Comparison of ENCODE assay signal across 1 cellular context in the genomic region with DNA sequence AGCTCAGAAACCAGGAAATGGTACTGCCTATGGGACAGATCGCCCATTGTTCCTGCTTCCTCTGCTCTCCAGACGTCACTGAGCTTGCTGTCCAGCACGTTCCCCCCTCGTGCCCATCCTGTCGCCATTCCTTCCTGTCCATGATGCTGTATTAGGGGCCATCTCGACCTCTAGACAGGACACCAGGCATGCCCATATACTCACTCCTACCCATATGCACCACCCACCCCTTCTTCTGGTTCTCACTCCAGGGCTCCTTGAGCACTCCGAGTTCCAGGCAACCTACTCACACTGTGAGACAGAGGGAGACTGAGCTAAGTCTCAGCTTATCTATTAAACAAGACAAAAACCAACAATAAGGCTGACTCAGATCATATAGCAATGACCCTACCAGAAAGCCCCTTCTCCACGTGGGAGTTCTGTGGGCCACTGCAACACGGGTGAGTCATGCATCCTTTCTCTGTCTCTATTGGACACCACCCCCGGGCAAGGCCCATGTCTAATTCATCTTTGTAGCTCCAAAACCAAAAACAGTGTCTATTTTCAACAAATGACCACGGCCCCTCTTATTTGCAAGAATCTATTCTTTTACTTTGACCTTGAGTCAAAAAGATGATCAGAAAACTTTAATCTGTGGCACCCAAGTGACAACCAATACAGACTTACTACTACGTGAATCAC.
TF ChIP-seq lines count a peak whose summit lies in the region.

No MANE protein-coding gene starts in this region.

TF ChIP-seq in A549, 52 proteins besides CTCF, POLR2A, EP300 and RAD21:
- TF ChIP-seq, protein P1, sequence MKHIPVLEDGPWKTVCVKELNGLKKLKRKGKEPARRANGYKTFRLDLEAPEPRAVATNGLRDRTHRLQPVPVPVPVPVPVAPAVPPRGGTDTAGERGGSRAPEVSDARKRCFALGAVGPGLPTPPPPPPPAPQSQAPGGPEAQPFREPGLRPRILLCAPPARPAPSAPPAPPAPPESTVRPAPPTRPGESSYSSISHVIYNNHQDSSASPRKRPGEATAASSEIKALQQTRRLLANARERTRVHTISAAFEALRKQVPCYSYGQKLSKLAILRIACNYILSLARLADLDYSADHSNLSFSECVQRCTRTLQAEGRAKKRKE (CRISPR knock-in tag; IDR thresholded peaks at IDR 0.05; ENCODE audit: low read depth), result no peak
- no peak; a peak in 1 of 4 replicates for TF ChIP-seq CEBPB (IDR thresholded peaks at IDR 0.05)
- no peak for TF ChIP-seq CHD2 (IDR thresholded peaks at IDR 0.05; ENCODE audit: low read length, partially characterized antibody)
- TF ChIP-seq KDM5A (IDR thresholded peaks at IDR 0.05), result no peak
- TF ChIP-seq MAZ (IDR thresholded peaks at IDR 0.05; ENCODE audit: borderline replicate concordance, low read depth, low read length), result no peak
- no peak for TF ChIP-seq CBX8 (IDR thresholded peaks at IDR 0.05)
- no peak for TF ChIP-seq ESRRA (IDR thresholded peaks at IDR 0.05; ENCODE audit: borderline replicate concordance, low read length)
- TF ChIP-seq, protein P2, sequence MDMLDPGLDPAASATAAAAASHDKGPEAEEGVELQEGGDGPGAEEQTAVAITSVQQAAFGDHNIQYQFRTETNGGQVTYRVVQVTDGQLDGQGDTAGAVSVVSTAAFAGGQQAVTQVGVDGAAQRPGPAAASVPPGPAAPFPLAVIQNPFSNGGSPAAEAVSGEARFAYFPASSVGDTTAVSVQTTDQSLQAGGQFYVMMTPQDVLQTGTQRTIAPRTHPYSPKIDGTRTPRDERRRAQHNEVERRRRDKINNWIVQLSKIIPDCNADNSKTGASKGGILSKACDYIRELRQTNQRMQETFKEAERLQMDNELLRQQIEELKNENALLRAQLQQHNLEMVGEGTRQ (IDR thresholded peaks at IDR 0.05), result no peak
- TF ChIP-seq, protein P3, sequence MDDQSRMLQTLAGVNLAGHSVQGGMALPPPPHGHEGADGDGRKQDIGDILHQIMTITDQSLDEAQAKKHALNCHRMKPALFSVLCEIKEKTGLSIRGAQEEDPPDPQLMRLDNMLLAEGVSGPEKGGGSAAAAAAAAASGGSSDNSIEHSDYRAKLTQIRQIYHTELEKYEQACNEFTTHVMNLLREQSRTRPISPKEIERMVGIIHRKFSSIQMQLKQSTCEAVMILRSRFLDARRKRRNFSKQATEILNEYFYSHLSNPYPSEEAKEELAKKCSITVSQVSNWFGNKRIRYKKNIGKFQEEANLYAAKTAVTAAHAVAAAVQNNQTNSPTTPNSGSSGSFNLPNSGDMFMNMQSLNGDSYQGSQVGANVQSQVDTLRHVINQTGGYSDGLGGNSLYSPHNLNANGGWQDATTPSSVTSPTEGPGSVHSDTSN (IDR thresholded peaks at IDR 0.05), result no peak
- no peak for TF ChIP-seq CHD4 (IDR thresholded peaks at IDR 0.05; ENCODE audit: borderline replicate concordance)
- TF ChIP-seq MYC (IDR thresholded peaks at IDR 0.05; ENCODE audit: borderline replicate concordance, low read length), result peak; percentile 37; the same call in 1 of the 2 replicates
- no peak for TF ChIP-seq RARB (CRISPR knock-in tag; IDR thresholded peaks at IDR 0.05)
- TF ChIP-seq, protein P4, sequence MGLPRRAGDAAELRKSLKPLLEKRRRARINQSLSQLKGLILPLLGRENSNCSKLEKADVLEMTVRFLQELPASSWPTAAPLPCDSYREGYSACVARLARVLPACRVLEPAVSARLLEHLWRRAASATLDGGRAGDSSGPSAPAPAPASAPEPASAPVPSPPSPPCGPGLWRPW (IDR thresholded peaks at IDR 0.05), result no peak
- TF ChIP-seq, protein P5, sequence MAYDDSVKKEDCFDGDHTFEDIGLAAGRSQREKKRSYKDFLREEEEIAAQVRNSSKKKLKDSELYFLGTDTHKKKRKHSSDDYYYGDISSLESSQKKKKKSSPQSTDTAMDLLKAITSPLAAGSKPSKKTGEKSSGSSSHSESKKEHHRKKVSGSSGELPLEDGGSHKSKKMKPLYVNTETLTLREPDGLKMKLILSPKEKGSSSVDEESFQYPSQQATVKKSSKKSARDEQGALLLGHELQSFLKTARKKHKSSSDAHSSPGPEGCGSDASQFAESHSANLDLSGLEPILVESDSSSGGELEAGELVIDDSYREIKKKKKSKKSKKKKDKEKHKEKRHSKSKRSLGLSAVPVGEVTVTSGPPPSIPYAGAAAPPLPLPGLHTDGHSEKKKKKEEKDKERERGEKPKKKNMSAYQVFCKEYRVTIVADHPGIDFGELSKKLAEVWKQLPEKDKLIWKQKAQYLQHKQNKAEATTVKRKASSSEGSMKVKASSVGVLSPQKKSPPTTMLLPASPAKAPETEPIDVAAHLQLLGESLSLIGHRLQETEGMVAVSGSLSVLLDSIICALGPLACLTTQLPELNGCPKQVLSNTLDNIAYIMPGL (CRISPR knock-in tag; IDR thresholded peaks at IDR 0.05; ENCODE audit: borderline replicate concordance), result no peak
- TF ChIP-seq BHLHE40 (IDR thresholded peaks at IDR 0.05; ENCODE audit: low read depth, low read length), result no peak
- no peak for TF ChIP-seq HOXB13 (CRISPR knock-in tag; IDR thresholded peaks at IDR 0.05; ENCODE audit: low read depth)
- no peak for TF ChIP-seq HOXA7 (CRISPR knock-in tag; IDR thresholded peaks at IDR 0.05)
- no peak for TF ChIP-seq NFE2L2 (conservative IDR thresholded peaks at IDR 0.05; ENCODE audit: low read length)
- no peak for TF ChIP-seq EHMT2 (IDR thresholded peaks at IDR 0.05; ENCODE audit: low read depth)
- peak; percentile 62 for TF ChIP-seq JUNB (IDR thresholded peaks at IDR 0.05)
- TF ChIP-seq GATA3 (IDR thresholded peaks at IDR 0.05; ENCODE audit: borderline replicate concordance), result peak; percentile 56; the same call in 1 of the 2 replicates
- no peak for TF ChIP-seq RFX5 (IDR thresholded peaks at IDR 0.05)
- TF ChIP-seq POLR2AphosphoS2 (conservative IDR thresholded peaks at IDR 0.05; ENCODE audit: low read length), result no peak
- no peak for TF ChIP-seq TP53 (CRISPR knock-in tag; IDR thresholded peaks at IDR 0.05)
- no peak for TF ChIP-seq NPAS2 (CRISPR knock-in tag; IDR thresholded peaks at IDR 0.05; ENCODE audit: borderline replicate concordance)
- 0 out of 2 replicates have a peak, but pooled peaks have one; percentile 23 for TF ChIP-seq FOSL2 (IDR thresholded peaks at IDR 0.05)
- peak; percentile 80 for TF ChIP-seq FOSL2 (CRISPR knock-in tag; IDR thresholded peaks at IDR 0.05)
- no peak for TF ChIP-seq SREBF2 (IDR thresholded peaks at IDR 0.05)
- TF ChIP-seq NR3C1 (IDR thresholded peaks at IDR 0.05), result no peak
- TF ChIP-seq, protein P6, sequence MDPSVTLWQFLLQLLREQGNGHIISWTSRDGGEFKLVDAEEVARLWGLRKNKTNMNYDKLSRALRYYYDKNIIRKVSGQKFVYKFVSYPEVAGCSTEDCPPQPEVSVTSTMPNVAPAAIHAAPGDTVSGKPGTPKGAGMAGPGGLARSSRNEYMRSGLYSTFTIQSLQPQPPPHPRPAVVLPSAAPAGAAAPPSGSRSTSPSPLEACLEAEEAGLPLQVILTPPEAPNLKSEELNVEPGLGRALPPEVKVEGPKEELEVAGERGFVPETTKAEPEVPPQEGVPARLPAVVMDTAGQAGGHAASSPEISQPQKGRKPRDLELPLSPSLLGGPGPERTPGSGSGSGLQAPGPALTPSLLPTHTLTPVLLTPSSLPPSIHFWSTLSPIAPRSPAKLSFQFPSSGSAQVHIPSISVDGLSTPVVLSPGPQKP (IDR thresholded peaks at IDR 0.05; ENCODE audit: low read depth, low read length), result no peak
- TF ChIP-seq MAFK (IDR thresholded peaks at IDR 0.05; ENCODE audit: partially characterized antibody), result peak; percentile 58
- no peak for TF ChIP-seq HDAC2 (IDR thresholded peaks at IDR 0.05)
- TF ChIP-seq ZNF302 (CRISPR knock-in tag; IDR thresholded peaks at IDR 0.05), result no peak
- no peak for TF ChIP-seq ZFP36 (IDR thresholded peaks at IDR 0.05; ENCODE audit: borderline replicate concordance, partially characterized antibody)
- TF ChIP-seq FOSB (CRISPR knock-in tag; IDR thresholded peaks at IDR 0.05), result no peak
- TF ChIP-seq CBX2 (IDR thresholded peaks at IDR 0.05; ENCODE audit: borderline replicate concordance, low read depth), result no peak
- no peak for TF ChIP-seq JUN (IDR thresholded peaks at IDR 0.05)
- TF ChIP-seq, protein P7, sequence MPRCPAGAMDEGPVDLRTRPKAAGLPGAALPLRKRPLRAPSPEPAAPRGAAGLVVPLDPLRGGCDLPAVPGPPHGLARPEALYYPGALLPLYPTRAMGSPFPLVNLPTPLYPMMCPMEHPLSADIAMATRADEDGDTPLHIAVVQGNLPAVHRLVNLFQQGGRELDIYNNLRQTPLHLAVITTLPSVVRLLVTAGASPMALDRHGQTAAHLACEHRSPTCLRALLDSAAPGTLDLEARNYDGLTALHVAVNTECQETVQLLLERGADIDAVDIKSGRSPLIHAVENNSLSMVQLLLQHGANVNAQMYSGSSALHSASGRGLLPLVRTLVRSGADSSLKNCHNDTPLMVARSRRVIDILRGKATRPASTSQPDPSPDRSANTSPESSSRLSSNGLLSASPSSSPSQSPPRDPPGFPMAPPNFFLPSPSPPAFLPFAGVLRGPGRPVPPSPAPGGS (IDR thresholded peaks at IDR 0.05), result no peak
- no peak for TF ChIP-seq TFCP2L1 (CRISPR knock-in tag; IDR thresholded peaks at IDR 0.05)
- no peak for TF ChIP-seq HEYL (CRISPR knock-in tag; IDR thresholded peaks at IDR 0.05)
- TF ChIP-seq, protein P8, sequence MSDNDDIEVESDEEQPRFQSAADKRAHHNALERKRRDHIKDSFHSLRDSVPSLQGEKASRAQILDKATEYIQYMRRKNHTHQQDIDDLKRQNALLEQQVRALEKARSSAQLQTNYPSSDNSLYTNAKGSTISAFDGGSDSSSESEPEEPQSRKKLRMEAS (IDR thresholded peaks at IDR 0.05), result peak; percentile 83
- TF ChIP-seq HOXB5 (CRISPR knock-in tag; IDR thresholded peaks at IDR 0.05), result no peak
- TF ChIP-seq ZSCAN20 (CRISPR knock-in tag; IDR thresholded peaks at IDR 0.05), result no peak
- TF ChIP-seq, protein P9, sequence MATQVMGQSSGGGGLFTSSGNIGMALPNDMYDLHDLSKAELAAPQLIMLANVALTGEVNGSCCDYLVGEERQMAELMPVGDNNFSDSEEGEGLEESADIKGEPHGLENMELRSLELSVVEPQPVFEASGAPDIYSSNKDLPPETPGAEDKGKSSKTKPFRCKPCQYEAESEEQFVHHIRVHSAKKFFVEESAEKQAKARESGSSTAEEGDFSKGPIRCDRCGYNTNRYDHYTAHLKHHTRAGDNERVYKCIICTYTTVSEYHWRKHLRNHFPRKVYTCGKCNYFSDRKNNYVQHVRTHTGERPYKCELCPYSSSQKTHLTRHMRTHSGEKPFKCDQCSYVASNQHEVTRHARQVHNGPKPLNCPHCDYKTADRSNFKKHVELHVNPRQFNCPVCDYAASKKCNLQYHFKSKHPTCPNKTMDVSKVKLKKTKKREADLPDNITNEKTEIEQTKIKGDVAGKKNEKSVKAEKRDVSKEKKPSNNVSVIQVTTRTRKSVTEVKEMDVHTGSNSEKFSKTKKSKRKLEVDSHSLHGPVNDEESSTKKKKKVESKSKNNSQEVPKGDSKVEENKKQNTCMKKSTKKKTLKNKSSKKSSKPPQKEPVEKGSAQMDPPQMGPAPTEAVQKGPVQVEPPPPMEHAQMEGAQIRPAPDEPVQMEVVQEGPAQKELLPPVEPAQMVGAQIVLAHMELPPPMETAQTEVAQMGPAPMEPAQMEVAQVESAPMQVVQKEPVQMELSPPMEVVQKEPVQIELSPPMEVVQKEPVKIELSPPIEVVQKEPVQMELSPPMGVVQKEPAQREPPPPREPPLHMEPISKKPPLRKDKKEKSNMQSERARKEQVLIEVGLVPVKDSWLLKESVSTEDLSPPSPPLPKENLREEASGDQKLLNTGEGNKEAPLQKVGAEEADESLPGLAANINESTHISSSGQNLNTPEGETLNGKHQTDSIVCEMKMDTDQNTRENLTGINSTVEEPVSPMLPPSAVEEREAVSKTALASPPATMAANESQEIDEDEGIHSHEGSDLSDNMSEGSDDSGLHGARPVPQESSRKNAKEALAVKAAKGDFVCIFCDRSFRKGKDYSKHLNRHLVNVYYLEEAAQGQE (IDR thresholded peaks at IDR 0.05), result no peak
